In the genomic region with DNA sequence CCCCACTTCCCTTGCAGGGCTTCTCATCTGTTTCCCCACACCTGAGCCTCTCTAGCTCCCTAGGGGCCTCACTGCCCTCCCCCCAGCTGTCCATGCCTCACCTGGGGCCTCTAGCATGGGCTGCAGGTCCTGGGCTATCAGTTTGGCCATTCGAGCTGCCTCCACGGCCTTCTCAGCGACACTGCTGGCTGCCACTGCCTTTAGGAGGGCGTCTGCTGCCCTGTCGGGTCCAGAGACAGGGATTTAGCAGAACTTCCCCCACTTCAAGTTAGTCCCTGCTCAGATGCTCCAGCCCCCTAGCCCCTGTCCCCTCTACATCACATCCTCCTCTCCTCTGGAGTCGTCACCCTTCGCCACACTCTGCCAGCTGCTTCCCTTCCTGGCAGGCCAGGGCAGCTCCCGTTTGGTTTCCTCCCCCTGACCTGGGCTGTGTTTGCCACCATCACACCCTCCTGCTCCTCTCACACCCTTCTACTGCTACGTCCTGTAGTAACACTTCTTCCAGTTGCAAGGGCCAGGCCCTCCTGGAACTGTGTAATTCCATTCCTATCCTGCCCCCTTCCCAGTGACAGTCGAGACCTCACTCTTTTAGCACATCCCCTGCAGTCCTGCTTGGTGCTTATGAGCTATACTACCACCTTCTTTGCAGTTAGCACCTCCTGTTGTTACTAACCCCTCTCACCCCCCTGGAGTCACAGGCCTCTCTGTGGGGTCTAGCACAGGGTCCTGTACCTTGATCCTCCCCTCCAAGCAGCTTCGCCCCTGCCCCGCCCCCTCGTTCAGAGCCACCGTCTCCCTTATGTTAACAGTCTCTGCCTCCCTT, we compare ENCODE assay signal across 17 cellular contexts. TPM values are rescaled to one million over a fixed set of nuclear protein-coding genes. Genes with fewer than 3 reads are reported as not detected.
A peak's percentile ranks its signal among the peaks of the same experiment; 100 is the strongest.
DNase-seq lines count a peak whose midpoint lies in the region; ATAC-seq, FAIRE-seq and TF ChIP-seq lines count a peak whose summit lies in the region.
"Had no signal": no experiment of that assay in that cellular context is flagged by ENCODE, and none has a peak within 500 bp of the region (broad histone marks: within the 10 kb centered on the region; RNA-seq: fewer than 3 reads in every experiment).

No MANE protein-coding gene starts in this region.

- peaks cover 58% of the 10 kb centered on the region for H3K27me3 ChIP-seq in left ventricle myocardium inferior (ENCODE audit: low read depth)
- H3K27me3 ChIP-seq in heart right ventricle = peaks cover 15 to 51% (median 31%) of the 10 kb centered on the region in 7 donors
- peaks cover 11% of the 10 kb centered on the region for H3K27me3 ChIP-seq in bronchial epithelial cell (ENCODE audit: control insufficient read depth, insufficient read depth, low read length)
- H3K27me3 ChIP-seq in upper lobe of right lung = peaks cover 23% of the 10 kb centered on the region
- H3K27me3 ChIP-seq: MG63 had no signal

- H3K4me3 ChIP-seq in left ventricle myocardium inferior (no peak overlapping the region), heart right ventricle (no peak overlapping the region), bronchial epithelial cell (ENCODE audit: low read depth, low read length) (no peak overlapping the region), upper lobe of right lung (no peak overlapping the region)
- H3K4me3 ChIP-seq: MG63 had no signal

- 65 to 67% methylated on average over 14 of the region's 14 CpGs for WGBS in heart right ventricle, 2 donors

- no peak for FAIRE-seq in bronchial epithelial cell (lab: Jason Lieb, UNC)

- TF ChIP-seq CTCF in left ventricle myocardium inferior (IDR thresholded peaks at IDR 0.05; ENCODE audit: borderline replicate concordance) (no peak), heart right ventricle (IDR thresholded peaks at IDR 0.05) (no peak), bronchial epithelial cell (IDR thresholded peaks at IDR 0.05; ENCODE audit: insufficient read depth, low read length, severe bottlenecking) (no peak), upper lobe of right lung (IDR thresholded peaks at IDR 0.05) (no peak)

- DNase-seq in left ventricle myocardium inferior = no peak
- DNase-seq in heart right ventricle = no peak
- peak; percentile 24 for DNase-seq in bronchial epithelial cell (ENCODE audit: low read depth)
- peak; percentile 30 for DNase-seq in left lobe of liver (ENCODE audit: low spot score)
- DNase-seq in upper lobe of right lung = peak; percentile 57
- no peak for DNase-seq in cerebellar cortex (ENCODE audit: low spot score)
- no peak for DNase-seq in MV-4-11 (lab: John Stamatoyannopoulos, UW)
- DNase-seq: activated CD4-positive, alpha-beta T cell treated with anti-CD3 and anti-CD28 coated beads for 4 hours; activated naive CD4-positive, alpha-beta T cell treated with anti-CD3 and anti-CD28 coated beads, Interleukin-2, amount 10 ng/mL, durations not matched to agents 7 days and 5 days; MG63; NCI-H187 treated with DMSO at 0.1 percent for 48 hours; NCI-H510A treated with DMSO at 0.1 percent for 48 hours; PC-3; T1000 had no signal

- intact Hi-C loops in left ventricle myocardium inferior (cut with micrococcal nuclease) (no loop called here), heart right ventricle (cut with DNase I) (no loop called here), upper lobe of right lung (cut with DNase I) (no loop called here)

- no peaks in the 10 kb centered on the region for H3K9me3 ChIP-seq in left ventricle myocardium inferior (replicated peaks)
- H3K9me3 ChIP-seq in heart right ventricle = no peaks in the 10 kb centered on the region
- H3K9me3 ChIP-seq in upper lobe of right lung = no peaks in the 10 kb centered on the region
- H3K9me3 ChIP-seq: MG63 had no signal

- H3K27ac ChIP-seq in left ventricle myocardium inferior (replicated peaks) (peak overlapping the region; percentile 19), heart right ventricle (peak overlapping the region in 1 of 10 donors; percentile 61), upper lobe of right lung (peak overlapping the region; percentile 72)

- H3K36me3 ChIP-seq in left ventricle myocardium inferior = no peaks in the 10 kb centered on the region
- H3K36me3 ChIP-seq in heart right ventricle = no peaks in the 10 kb centered on the region
- H3K36me3 ChIP-seq in bronchial epithelial cell (ENCODE audit: control insufficient read depth, insufficient read depth, low read length) = no peaks in the 10 kb centered on the region
- no peaks in the 10 kb centered on the region for H3K36me3 ChIP-seq in upper lobe of right lung
- H3K36me3 ChIP-seq: MG63 had no signal

- H3K4me1 ChIP-seq in left ventricle myocardium inferior (peaks cover 23% of the 10 kb centered on the region), heart right ventricle (peaks cover 2 to 44% (median 14%) of the 10 kb centered on the region in 9 donors), upper lobe of right lung (peaks cover 25% of the 10 kb centered on the region)

- ATAC-seq in heart right ventricle = no peak
- ATAC-seq in left lobe of liver = no peak
- no peak for ATAC-seq in upper lobe of right lung
- ATAC-seq in GM21367 (IDR thresholded peaks at IDR 0.05; ENCODE audit: unreplicated experiment) = no peak
- ATAC-seq: esophagus mucosa, PC-3 had no signal

RNA-seq across cellular contexts. Expression of a gene that starts 4.3 kb away (rescaled TPM):
- total RNA-seq in left ventricle myocardium inferior (10.4 TPM), heart right ventricle (10 to 100 TPM in 5 of 10 donors, 1 to 10 TPM in 5; 6.6 to 19.9 (median 9.9) TPM), bronchial epithelial cell (40.5 and 44.4 TPM in 2 replicates), left lobe of liver (19.3 TPM), upper lobe of right lung (128 TPM)
- 10 to 100 TPM; 10.4 to 58.5 TPM for polyA plus RNA-seq in heart right ventricle

RNA-seq across cellular contexts. Expression of a gene that starts 6.7 kb away (rescaled TPM):
- total RNA-seq in left ventricle myocardium inferior = 0.19 TPM
- under 1 TPM in 9 of 10 donors, not detected in 1; 0.06 to 0.38 (median 0.15) TPM for total RNA-seq in heart right ventricle
- polyA plus RNA-seq in heart right ventricle = under 1 TPM; 0.07 to 0.22 TPM
- not detected in 2 replicates for total RNA-seq in bronchial epithelial cell
- 0.10 TPM for total RNA-seq in left lobe of liver
- total RNA-seq in upper lobe of right lung = 6.2 TPM
- total RNA-seq: PC-3, SK-MEL-5 had no signal

RNA-seq across cellular contexts. Expression of a gene that starts 15.8 kb away (rescaled TPM):
- total RNA-seq in left ventricle myocardium inferior (17.2 TPM), heart right ventricle (10 to 100 TPM; 15.8 to 27.9 (median 18.0) TPM), bronchial epithelial cell (3.6 and 4.5 TPM in 2 replicates), left lobe of liver (11.1 TPM), upper lobe of right lung (15.5 TPM)
- 10 to 100 TPM in 1 of 2 donors, 1 to 10 TPM in 1; 8.7 to 20.8 TPM for polyA plus RNA-seq in heart right ventricle

RNA-seq across cellular contexts. Expression of a gene that starts 20.3 kb away (rescaled TPM):
- total RNA-seq in left ventricle myocardium inferior (0.74 TPM), heart right ventricle (1 to 10 TPM in 5 of 10 donors, under 1 TPM in 5; 0.57 to 1.9 (median 1.1) TPM), bronchial epithelial cell (0.13 and 0.26 TPM in 2 replicates), left lobe of liver (0.81 TPM), upper lobe of right lung (2.3 TPM)
- 1 to 10 TPM in 1 of 2 donors, under 1 TPM in 1; 0.25 to 1.0 TPM for polyA plus RNA-seq in heart right ventricle
- total RNA-seq: SK-MEL-5 had no signal

Comparison
In these comparisons a context has a peak if more than half of its experiments do, and no peak if none do; other contexts are left out.
1. DNase-seq: peak in bronchial epithelial cell (single experiment), left lobe of liver (single experiment) and upper lobe of right lung (single experiment); none in left ventricle myocardium inferior (single experiment), heart right ventricle (0 of 2), cerebellar cortex (single experiment) and MV-4-11 (single experiment).